1 cellular context compared by ENCODE assay signal in the genomic region with DNA sequence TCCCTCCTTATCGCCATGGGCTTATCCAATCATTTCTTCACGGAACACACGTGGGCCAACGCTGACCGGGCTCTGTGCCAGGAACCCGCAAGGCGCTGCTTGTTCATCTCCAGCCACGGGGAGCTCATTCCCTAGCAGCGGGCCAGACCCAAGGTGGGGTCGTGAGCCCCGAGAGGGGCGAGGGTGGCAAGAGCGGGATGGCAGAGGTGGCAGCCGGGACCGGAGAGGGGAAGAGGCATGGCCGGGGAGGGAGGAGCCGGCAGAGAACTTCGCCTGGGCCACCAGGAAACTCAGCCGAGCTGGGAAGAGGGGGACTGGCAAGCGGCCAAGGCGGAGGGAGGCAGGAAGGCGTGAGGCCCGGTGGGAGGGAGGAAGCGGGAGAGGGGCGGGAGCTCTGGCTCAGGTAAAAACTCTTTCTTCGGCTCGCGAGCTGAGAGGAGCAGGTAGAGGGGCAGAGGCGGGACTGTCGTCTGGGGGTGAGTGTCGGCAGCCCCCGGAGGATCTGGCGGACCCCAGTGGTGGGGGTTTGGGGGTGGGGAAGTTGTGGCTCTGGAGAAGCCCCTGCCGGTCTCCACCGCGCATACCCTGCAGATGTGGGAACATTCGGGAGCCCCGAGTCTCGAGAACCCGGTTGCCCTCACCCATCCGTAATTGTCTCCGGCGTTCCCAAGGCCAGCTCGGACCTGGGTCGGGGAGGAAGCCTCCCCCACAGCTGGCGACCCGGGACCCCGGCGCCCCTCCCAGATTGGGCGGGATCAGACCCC.
TF ChIP-seq lines count a peak whose summit lies in the region.

A gene with protein sequence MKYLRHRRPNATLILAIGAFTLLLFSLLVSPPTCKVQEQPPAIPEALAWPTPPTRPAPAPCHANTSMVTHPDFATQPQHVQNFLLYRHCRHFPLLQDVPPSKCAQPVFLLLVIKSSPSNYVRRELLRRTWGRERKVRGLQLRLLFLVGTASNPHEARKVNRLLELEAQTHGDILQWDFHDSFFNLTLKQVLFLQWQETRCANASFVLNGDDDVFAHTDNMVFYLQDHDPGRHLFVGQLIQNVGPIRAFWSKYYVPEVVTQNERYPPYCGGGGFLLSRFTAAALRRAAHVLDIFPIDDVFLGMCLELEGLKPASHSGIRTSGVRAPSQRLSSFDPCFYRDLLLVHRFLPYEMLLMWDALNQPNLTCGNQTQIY (plus strand): TSS at position 408 of the 764 bp plus-strand sequence. CDS start 12,670 bp downstream, outside the sequence.

TF ChIP-seq in HepG2, 621 proteins besides CTCF, POLR2A, EP300 and RAD21 (continued from another document and continues in another):
- TF ChIP-seq, protein P1, sequence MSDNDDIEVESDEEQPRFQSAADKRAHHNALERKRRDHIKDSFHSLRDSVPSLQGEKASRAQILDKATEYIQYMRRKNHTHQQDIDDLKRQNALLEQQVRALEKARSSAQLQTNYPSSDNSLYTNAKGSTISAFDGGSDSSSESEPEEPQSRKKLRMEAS (IDR thresholded peaks at IDR 0.05) = peak; percentile 66
- no peak for TF ChIP-seq NAIF1 (CRISPR knock-in tag; IDR thresholded peaks at IDR 0.05; ENCODE audit: borderline replicate concordance)
- TF ChIP-seq ZNF501 (CRISPR knock-in tag; IDR thresholded peaks at IDR 0.05) = peak; percentile 43; the same call in 1 of the 2 replicates
- no peak for TF ChIP-seq ZNF383 (CRISPR knock-in tag; IDR thresholded peaks at IDR 0.05; ENCODE audit: borderline replicate concordance)
- no peak for TF ChIP-seq KLF13 (CRISPR knock-in tag; IDR thresholded peaks at IDR 0.05)
- peak; percentile 50; the same call in 1 of the 2 replicates for TF ChIP-seq KDM5B (CRISPR knock-in tag; IDR thresholded peaks at IDR 0.05; ENCODE audit: borderline replicate concordance)
- no peak for TF ChIP-seq MTF2 (CRISPR knock-in tag; IDR thresholded peaks at IDR 0.05; ENCODE audit: borderline replicate concordance)
- 0 out of 2 replicates have a peak, but pooled peaks have one; percentile 13 for TF ChIP-seq RXRA (CRISPR knock-in tag; IDR thresholded peaks at IDR 0.05)
- TF ChIP-seq MATR3 (CRISPR knock-in tag; IDR thresholded peaks at IDR 0.05) = no peak
- TF ChIP-seq YEATS2 (CRISPR knock-in tag; IDR thresholded peaks at IDR 0.05; ENCODE audit: borderline replicate concordance) = peak; percentile 26; the same call in 1 of the 2 replicates
- peak; percentile 73 for TF ChIP-seq SAP130 (CRISPR knock-in tag; IDR thresholded peaks at IDR 0.05; ENCODE audit: low read depth)
- no peak for TF ChIP-seq KLF9 (CRISPR knock-in tag; IDR thresholded peaks at IDR 0.05; ENCODE audit: low read depth)
- TF ChIP-seq, protein P2, sequence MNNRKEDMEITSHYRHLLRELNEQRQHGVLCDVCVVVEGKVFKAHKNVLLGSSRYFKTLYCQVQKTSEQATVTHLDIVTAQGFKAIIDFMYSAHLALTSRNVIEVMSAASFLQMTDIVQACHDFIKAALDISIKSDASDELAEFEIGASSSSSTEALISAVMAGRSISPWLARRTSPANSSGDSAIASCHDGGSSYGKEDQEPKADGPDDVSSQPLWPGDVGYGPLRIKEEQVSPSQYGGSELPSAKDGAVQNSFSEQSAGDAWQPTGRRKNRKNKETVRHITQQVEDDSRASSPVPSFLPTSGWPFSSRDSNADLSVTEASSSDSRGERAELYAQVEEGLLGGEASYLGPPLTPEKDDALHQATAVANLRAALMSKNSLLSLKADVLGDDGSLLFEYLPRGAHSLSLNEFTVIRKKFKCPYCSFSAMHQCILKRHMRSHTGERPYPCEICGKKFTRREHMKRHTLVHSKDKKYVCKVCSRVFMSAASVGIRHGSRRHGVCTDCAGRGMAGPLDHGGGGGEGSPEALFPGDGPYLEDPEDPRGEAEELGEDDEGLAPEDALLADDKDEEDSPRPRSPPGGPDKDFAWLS (CRISPR knock-in tag; IDR thresholded peaks at IDR 0.05; ENCODE audit: borderline replicate concordance) = 0 out of 2 replicates have a peak, but pooled peaks have one; percentile 41
- no peak for TF ChIP-seq ZNF782 (CRISPR knock-in tag; IDR thresholded peaks at IDR 0.05; ENCODE audit: borderline replicate concordance)
- TF ChIP-seq HMGA1 (CRISPR knock-in tag; conservative IDR thresholded peaks at IDR 0.05) = no peak
- TF ChIP-seq DPF2 (CRISPR knock-in tag; IDR thresholded peaks at IDR 0.05; ENCODE audit: borderline replicate concordance, low read depth) = no peak
- no peak for TF ChIP-seq ZNF558 (CRISPR knock-in tag; IDR thresholded peaks at IDR 0.05; ENCODE audit: borderline replicate concordance)
- peak; percentile 76; the same call in 1 of the 2 replicates for TF ChIP-seq RCOR2 (CRISPR knock-in tag; IDR thresholded peaks at IDR 0.05)
- peak; percentile 34; the same call in 1 of the 2 replicates for TF ChIP-seq ZNF713 (CRISPR knock-in tag; IDR thresholded peaks at IDR 0.05)
- peak; percentile 35; the same call in 1 of the 2 replicates for TF ChIP-seq ZNF124 (CRISPR knock-in tag; IDR thresholded peaks at IDR 0.05)
- peak; percentile 39 for TF ChIP-seq ZFP36 (IDR thresholded peaks at IDR 0.05; ENCODE audit: borderline replicate concordance, low read depth, low read length, partially characterized antibody)
- TF ChIP-seq ZNF761 (CRISPR knock-in tag; conservative IDR thresholded peaks at IDR 0.05) = no peak
- TF ChIP-seq, protein P3, sequence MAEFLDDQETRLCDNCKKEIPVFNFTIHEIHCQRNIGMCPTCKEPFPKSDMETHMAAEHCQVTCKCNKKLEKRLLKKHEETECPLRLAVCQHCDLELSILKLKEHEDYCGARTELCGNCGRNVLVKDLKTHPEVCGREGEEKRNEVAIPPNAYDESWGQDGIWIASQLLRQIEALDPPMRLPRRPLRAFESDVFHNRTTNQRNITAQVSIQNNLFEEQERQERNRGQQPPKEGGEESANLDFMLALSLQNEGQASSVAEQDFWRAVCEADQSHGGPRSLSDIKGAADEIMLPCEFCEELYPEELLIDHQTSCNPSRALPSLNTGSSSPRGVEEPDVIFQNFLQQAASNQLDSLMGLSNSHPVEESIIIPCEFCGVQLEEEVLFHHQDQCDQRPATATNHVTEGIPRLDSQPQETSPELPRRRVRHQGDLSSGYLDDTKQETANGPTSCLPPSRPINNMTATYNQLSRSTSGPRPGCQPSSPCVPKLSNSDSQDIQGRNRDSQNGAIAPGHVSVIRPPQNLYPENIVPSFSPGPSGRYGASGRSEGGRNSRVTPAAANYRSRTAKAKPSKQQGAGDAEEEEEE (CRISPR knock-in tag; IDR thresholded peaks at IDR 0.05; ENCODE audit: borderline replicate concordance) = no peak
- TF ChIP-seq SP5 (CRISPR knock-in tag; IDR thresholded peaks at IDR 0.05; ENCODE audit: borderline replicate concordance, low read depth) = peak; percentile 31; the same call in 1 of the 2 replicates
- TF ChIP-seq GATAD2A (CRISPR knock-in tag; IDR thresholded peaks at IDR 0.05) = peak; percentile 36; the same call in 1 of the 2 replicates
- peak; percentile 49; the same call in 1 of the 2 replicates for TF ChIP-seq ZNF331 (CRISPR knock-in tag; IDR thresholded peaks at IDR 0.05)
- peak; percentile 35; the same call in 1 of the 2 replicates for TF ChIP-seq SALL2 (CRISPR knock-in tag; IDR thresholded peaks at IDR 0.05)
- no peak for TF ChIP-seq HNF4A (CRISPR knock-in tag; IDR thresholded peaks at IDR 0.05)
- 0 out of 2 replicates have a peak, but pooled peaks have one; percentile 27 for TF ChIP-seq KDM6A (CRISPR knock-in tag; IDR thresholded peaks at IDR 0.05; ENCODE audit: low read depth)
- no peak for TF ChIP-seq EED (CRISPR knock-in tag; IDR thresholded peaks at IDR 0.05)
- TF ChIP-seq, protein P4, sequence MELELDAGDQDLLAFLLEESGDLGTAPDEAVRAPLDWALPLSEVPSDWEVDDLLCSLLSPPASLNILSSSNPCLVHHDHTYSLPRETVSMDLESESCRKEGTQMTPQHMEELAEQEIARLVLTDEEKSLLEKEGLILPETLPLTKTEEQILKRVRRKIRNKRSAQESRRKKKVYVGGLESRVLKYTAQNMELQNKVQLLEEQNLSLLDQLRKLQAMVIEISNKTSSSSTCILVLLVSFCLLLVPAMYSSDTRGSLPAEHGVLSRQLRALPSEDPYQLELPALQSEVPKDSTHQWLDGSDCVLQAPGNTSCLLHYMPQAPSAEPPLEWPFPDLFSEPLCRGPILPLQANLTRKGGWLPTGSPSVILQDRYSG (CRISPR knock-in tag; IDR thresholded peaks at IDR 0.05) = no peak
- no peak for TF ChIP-seq DR1 (CRISPR knock-in tag; IDR thresholded peaks at IDR 0.05)
- TF ChIP-seq NFYB (CRISPR knock-in tag; IDR thresholded peaks at IDR 0.05) = peak; percentile 47; the same call in 1 of the 2 replicates
- TF ChIP-seq ZBTB42 (CRISPR knock-in tag; IDR thresholded peaks at IDR 0.05) = no peak
- TF ChIP-seq ZNF34 (CRISPR knock-in tag; IDR thresholded peaks at IDR 0.05; ENCODE audit: borderline replicate concordance) = no peak
- no peak for TF ChIP-seq NCOR1 (IDR thresholded peaks at IDR 0.05; ENCODE audit: borderline replicate concordance, low read length)
- TF ChIP-seq ZNF644 (CRISPR knock-in tag; IDR thresholded peaks at IDR 0.05; ENCODE audit: low read depth) = peak; percentile 25; the same call in 1 of the 2 replicates
- peak; percentile 92; the same call in 1 of the 2 replicates for TF ChIP-seq ZNF746 (CRISPR knock-in tag; IDR thresholded peaks at IDR 0.05)
- TF ChIP-seq NRL (CRISPR knock-in tag; IDR thresholded peaks at IDR 0.05; ENCODE audit: borderline replicate concordance) = peak; percentile 55; the same call in 1 of the 2 replicates
- TF ChIP-seq, protein P5, sequence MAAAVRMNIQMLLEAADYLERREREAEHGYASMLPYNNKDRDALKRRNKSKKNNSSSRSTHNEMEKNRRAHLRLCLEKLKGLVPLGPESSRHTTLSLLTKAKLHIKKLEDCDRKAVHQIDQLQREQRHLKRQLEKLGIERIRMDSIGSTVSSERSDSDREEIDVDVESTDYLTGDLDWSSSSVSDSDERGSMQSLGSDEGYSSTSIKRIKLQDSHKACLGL (CRISPR knock-in tag; IDR thresholded peaks at IDR 0.05) = peak; percentile 63
- TF ChIP-seq SMAD9 (CRISPR knock-in tag; IDR thresholded peaks at IDR 0.05) = no peak
- 0 out of 2 replicates have a peak, but pooled peaks have one; percentile 24 for TF ChIP-seq KLF11 (CRISPR knock-in tag; IDR thresholded peaks at IDR 0.05)
- TF ChIP-seq, protein P6, sequence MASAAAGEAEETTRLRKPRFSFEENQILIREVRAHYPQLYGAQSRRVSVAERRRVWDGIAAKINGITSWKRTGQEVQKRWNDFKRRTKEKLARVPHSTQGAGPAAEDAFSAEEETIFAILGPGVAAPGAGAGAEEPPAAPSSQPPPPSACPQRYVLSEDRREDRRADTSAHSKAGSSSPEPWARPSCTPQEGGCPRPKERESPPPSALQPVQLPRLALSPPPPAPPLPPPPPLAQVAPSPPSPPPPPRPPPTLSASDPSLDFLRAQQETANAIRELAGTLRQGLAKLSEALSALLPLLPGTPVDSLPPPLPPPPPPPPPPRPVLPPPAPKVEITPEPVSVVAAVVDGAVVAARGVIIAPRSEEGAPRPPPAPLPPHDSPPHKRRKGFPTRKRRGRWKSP (CRISPR knock-in tag; IDR thresholded peaks at IDR 0.05) = peak; percentile 56
- TF ChIP-seq ZEB1 (IDR thresholded peaks at IDR 0.05; ENCODE audit: insufficient replicate concordance, low read depth) = peak; percentile 83
- no peak; the same call in 1 of the 2 replicates for TF ChIP-seq MXD4 (CRISPR knock-in tag; IDR thresholded peaks at IDR 0.05)
- TF ChIP-seq FOXA1 (IDR thresholded peaks at IDR 0.05) = no peak
- no peak for TF ChIP-seq FOXA1 (CRISPR knock-in tag; IDR thresholded peaks at IDR 0.05)
- TF ChIP-seq EEA1 (CRISPR knock-in tag; IDR thresholded peaks at IDR 0.05; ENCODE audit: borderline replicate concordance) = no peak
- 0 out of 2 replicates have a peak, but pooled peaks have one; percentile 52 for TF ChIP-seq ZNF263 (CRISPR knock-in tag; IDR thresholded peaks at IDR 0.05)
- no peak for TF ChIP-seq ZBTB7B (CRISPR knock-in tag; IDR thresholded peaks at IDR 0.05)
- TF ChIP-seq ARNTL (CRISPR knock-in tag; IDR thresholded peaks at IDR 0.05) = 0 out of 2 replicates have a peak, but pooled peaks have one; percentile 15
- TF ChIP-seq, protein P7, sequence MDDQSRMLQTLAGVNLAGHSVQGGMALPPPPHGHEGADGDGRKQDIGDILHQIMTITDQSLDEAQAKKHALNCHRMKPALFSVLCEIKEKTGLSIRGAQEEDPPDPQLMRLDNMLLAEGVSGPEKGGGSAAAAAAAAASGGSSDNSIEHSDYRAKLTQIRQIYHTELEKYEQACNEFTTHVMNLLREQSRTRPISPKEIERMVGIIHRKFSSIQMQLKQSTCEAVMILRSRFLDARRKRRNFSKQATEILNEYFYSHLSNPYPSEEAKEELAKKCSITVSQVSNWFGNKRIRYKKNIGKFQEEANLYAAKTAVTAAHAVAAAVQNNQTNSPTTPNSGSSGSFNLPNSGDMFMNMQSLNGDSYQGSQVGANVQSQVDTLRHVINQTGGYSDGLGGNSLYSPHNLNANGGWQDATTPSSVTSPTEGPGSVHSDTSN (CRISPR knock-in tag; IDR thresholded peaks at IDR 0.05; ENCODE audit: borderline replicate concordance) = no peak
- TF ChIP-seq PHF8 (CRISPR knock-in tag; IDR thresholded peaks at IDR 0.05) = peak; percentile 36; the same call in 1 of the 2 replicates
- no peak for TF ChIP-seq ZNF251 (CRISPR knock-in tag; IDR thresholded peaks at IDR 0.05)
- TF ChIP-seq, protein P8, sequence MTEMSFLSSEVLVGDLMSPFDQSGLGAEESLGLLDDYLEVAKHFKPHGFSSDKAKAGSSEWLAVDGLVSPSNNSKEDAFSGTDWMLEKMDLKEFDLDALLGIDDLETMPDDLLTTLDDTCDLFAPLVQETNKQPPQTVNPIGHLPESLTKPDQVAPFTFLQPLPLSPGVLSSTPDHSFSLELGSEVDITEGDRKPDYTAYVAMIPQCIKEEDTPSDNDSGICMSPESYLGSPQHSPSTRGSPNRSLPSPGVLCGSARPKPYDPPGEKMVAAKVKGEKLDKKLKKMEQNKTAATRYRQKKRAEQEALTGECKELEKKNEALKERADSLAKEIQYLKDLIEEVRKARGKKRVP (CRISPR knock-in tag; IDR thresholded peaks at IDR 0.05) = peak in 1 of 2 experiments; percentile 40; a peak in 1 of 4 replicates
- TF ChIP-seq, protein P9, sequence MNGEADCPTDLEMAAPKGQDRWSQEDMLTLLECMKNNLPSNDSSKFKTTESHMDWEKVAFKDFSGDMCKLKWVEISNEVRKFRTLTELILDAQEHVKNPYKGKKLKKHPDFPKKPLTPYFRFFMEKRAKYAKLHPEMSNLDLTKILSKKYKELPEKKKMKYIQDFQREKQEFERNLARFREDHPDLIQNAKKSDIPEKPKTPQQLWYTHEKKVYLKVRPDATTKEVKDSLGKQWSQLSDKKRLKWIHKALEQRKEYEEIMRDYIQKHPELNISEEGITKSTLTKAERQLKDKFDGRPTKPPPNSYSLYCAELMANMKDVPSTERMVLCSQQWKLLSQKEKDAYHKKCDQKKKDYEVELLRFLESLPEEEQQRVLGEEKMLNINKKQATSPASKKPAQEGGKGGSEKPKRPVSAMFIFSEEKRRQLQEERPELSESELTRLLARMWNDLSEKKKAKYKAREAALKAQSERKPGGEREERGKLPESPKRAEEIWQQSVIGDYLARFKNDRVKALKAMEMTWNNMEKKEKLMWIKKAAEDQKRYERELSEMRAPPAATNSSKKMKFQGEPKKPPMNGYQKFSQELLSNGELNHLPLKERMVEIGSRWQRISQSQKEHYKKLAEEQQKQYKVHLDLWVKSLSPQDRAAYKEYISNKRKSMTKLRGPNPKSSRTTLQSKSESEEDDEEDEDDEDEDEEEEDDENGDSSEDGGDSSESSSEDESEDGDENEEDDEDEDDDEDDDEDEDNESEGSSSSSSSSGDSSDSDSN (CRISPR knock-in tag; IDR thresholded peaks at IDR 0.05) = 0 out of 2 replicates have a peak, but pooled peaks have one; percentile 53
- no peak for TF ChIP-seq REL (CRISPR knock-in tag; conservative IDR thresholded peaks at IDR 0.05)
- TF ChIP-seq CCAR2 (optimal IDR thresholded peaks at IDR 0.05; ENCODE audit: low read depth, low read length) = no peak
- TF ChIP-seq PCBP1 (IDR thresholded peaks at IDR 0.05; ENCODE audit: borderline replicate concordance, low read depth, low read length) = no peak
- 0 out of 2 replicates have a peak, but pooled peaks have one; percentile 5 for TF ChIP-seq FOXA3 (CRISPR knock-in tag; IDR thresholded peaks at IDR 0.05)
